ENCODE assay signal across 22 cellular contexts in genomic region chr4:78309352-78309751, GRCh38.
"Had no signal": no experiment of that assay in that cellular context is flagged by ENCODE, and none has a peak within 500 bp of the region (broad histone marks: within the 10 kb centered on the region; RNA-seq: fewer than 3 reads in every experiment).

No MANE protein-coding gene starts in this region.

- H3K27ac ChIP-seq: KMS-11, SJSA1, SK-N-MC had no signal

- H3K9ac ChIP-seq: KMS-11 had no signal

- DNase-seq: IMR-90, Kasumi-1, MM.1S, MV-4-11, NCI-H1048, NCI-H1105, NCI-H1417 treated with DMSO at 0.1 percent for 48 hours, NCI-H146, NCI-H1694 treated with DMSO at 0.1 percent for 48 hours, NCI-H1930, NCI-H2081, NCI-H2107, NCI-H2227 treated with DMSO at 0.1 percent for 48 hours, NCI-H69, NCI-H774, Right ventricle myocardium superior, RPMI8226, SIG-M5 had no signal

- H3K36me3 ChIP-seq: SJSA1 had no signal

- H3K4me1 ChIP-seq: SJSA1 had no signal

- H3K4me2 ChIP-seq: KMS-11 had no signal

- H3K4me3 ChIP-seq: SJSA1, SK-N-MC had no signal

- FAIRE-seq: RCC 7860 had no signal

- H3K9me3 ChIP-seq: SJSA1 had no signal
